In the genomic region with DNA sequence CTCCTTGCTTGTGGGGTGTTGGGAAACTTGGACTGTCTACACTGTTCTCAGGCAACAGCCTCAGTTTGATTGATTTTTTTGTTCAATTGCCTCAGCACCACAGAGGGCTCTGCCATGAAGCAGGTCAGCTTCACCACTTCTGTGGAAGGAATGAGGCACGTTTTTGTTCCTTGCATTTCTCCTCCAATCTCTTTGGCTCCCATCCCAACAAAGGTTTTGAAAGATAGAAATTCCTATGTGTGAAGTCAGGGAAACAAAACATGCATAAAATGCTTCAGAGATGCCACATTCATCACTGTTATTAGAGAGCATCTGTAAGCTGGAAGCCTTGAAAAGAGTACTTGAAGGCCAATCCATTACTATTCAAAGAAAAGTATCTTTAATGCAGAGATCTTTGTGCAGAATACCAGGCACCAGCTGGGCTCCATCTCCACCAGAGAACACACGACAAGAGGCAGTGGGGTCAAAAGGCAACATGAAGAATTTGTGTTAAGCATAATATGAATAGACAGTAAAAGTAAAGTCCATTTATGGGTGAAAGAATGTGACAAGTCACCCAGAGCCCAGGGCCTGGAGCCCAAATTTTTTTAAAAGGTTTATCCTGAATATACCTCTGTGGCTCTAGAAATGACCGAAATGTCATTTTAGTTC, we compare ENCODE assay signal across 14 cellular contexts.
DNase-seq lines count a peak whose midpoint lies in the region; TF ChIP-seq lines count a peak whose summit lies in the region.
"Had no signal": no experiment of that assay in that cellular context is flagged by ENCODE, and none has a peak within 500 bp of the region (broad histone marks: within the 10 kb centered on the region; RNA-seq: fewer than 3 reads in every experiment).

No MANE protein-coding gene starts in this region.

- H3K4me3 ChIP-seq in AG09309 (ENCODE audit: control insufficient read depth, low read depth, low read length) (no peak overlapping the region), MG63 (no peak overlapping the region)
- H3K4me3 ChIP-seq: left ventricle myocardium inferior, ovary, SJCRH30, vagina had no signal

- H3K9me3 ChIP-seq in MG63: peaks cover 5% of the 10 kb centered on the region; the same call in 1 of the 2 replicates
- H3K9me3 ChIP-seq: ovary, SJCRH30, vagina had no signal

- no peaks in the 10 kb centered on the region for H3K27me3 ChIP-seq in MG63
- H3K27me3 ChIP-seq: ovary, SJCRH30, vagina had no signal

- DNase-seq in AG09309 (ENCODE audit: low read depth) (peak; percentile 80), MG63 (peak; percentile 5), fibroblast of gingiva (ENCODE audit: low read depth) (peak; percentile 30), myocyte (ENCODE audit: low read depth) (peak; percentile 29), NCI-H345 (lab: John Stamatoyannopoulos, UW) (no peak), NCI-H1092 treated with DMSO at 0.1 percent for 48 hours (lab: John Stamatoyannopoulos, UW) (no peak), NOMO-1 treated with DMSO at 0.1 percent for 48 hours (lab: John Stamatoyannopoulos, UW; ENCODE audit: unreplicated experiment) (no peak)
- no peak for DNase-seq in activated T-cell treated with anti-CD3 and anti-CD28 coated beads, Interleukin-2, amount 50 U/mL, for 48 hours
- DNase-seq: activated CD8-positive, alpha-beta memory T cell treated with anti-CD3 and anti-CD28 coated beads, Interleukin-2, amount 10 ng/mL, durations not matched to agents 7 days and 5 days; left ventricle myocardium inferior; NCI-H1694 treated with DMSO at 0.1 percent for 48 hours; ovary; SJCRH30 had no signal

- no peaks in the 10 kb centered on the region for H3K36me3 ChIP-seq in MG63
- H3K36me3 ChIP-seq: left ventricle myocardium inferior, ovary, SJCRH30, vagina had no signal

- no peak for TF ChIP-seq CTCF in AG09309 (IDR thresholded peaks at IDR 0.05; ENCODE audit: control insufficient read depth, insufficient read depth, low read depth, low read length, missing control alignments)

Comparison
In these comparisons a context has a peak if more than half of its experiments do, and no peak if none do; other contexts are left out.
1. DNase-seq: peak in AG09309 (single experiment), MG63 (single experiment), fibroblast of gingiva (single experiment) and myocyte (single experiment); none in NCI-H345 (single experiment), activated T-cell treated with anti-CD3 and anti-CD28 coated beads, Interleukin-2, amount 50 U/mL, for 48 hours (0 of 2), NCI-H1092 treated with DMSO at 0.1 percent for 48 hours (single experiment) and NOMO-1 treated with DMSO at 0.1 percent for 48 hours (single experiment).